ENCODE assay signal across 22 cellular contexts in the genomic region with DNA sequence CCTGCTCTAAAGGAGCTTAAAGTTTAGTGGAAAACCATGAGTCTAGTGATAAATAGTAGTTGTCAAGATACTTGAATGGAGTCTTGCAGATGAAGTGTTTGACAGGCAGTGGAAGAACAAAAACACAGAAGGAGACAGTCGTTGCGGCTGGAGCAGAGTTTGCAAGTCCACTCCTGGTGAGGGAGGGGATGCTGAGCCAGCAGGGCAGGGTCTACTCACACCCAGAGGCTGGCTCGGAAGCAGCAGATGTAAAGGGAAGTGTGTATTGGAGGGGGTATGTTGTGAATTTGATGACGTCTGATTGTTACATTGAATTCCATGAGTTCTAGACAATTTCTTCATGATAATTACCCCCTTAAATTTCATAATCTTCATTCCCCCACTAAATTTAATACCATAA.
"Had no signal": no experiment of that assay in that cellular context is flagged by ENCODE, and none has a peak within 500 bp of the region (broad histone marks: within the 10 kb centered on the region; RNA-seq: fewer than 3 reads in every experiment).

No MANE protein-coding gene starts in this region.

- H3K9me3 ChIP-seq: adrenal gland, breast epithelium, left ventricle myocardium inferior, mucosa of descending colon, neutrophil, pancreas, spleen, upper lobe of right lung had no signal

- H3K4me3 ChIP-seq: adrenal gland, breast epithelium, coronary artery, left ventricle myocardium inferior, mucosa of descending colon, pancreas, spleen, upper lobe of right lung had no signal

- H3K4me3 Mint-ChIP-seq: activated CD4-positive, alpha-beta memory T cell treated with anti-CD3 and anti-CD28 coated beads for 36 hours; activated naive CD4-positive, alpha-beta T cell treated with anti-CD3 and anti-CD28 coated beads, Interleukin-2, amount 10 ng/mL, durations not matched to agents 7 days and 5 days; naive thymus-derived CD8-positive, alpha-beta T cell; stimulated activated memory B cell treated with anti-CD40 and anti-IgM and Interleukin-4, amounts not matched to agents 10 μg/mL and 1 μg/mL and 100 μg/mL, for 72 hours; T-cell had no signal

- H3K36me3 ChIP-seq: adrenal gland, breast epithelium, left ventricle myocardium inferior, pancreas, upper lobe of right lung had no signal

- FAIRE-seq: astrocyte, endometrium, pancreas had no signal

- DNase-seq: activated CD4-positive, alpha-beta memory T cell treated with anti-CD3 and anti-CD28 coated beads for 36 hours; activated CD4-positive, CD25-positive, alpha-beta regulatory T cell treated with anti-CD3 and anti-CD28 coated beads, Interleukin-2, amount 50 U/mL, for 72 hours; activated naive CD4-positive, alpha-beta T cell treated with anti-CD3 and anti-CD28 coated beads, Interleukin-2, amount 10 ng/mL, durations not matched to agents 7 days and 5 days; activated T-cell treated with anti-CD3 and anti-CD28 coated beads for 4 hours; adrenal gland; erythroblast; foreskin melanocyte; left ventricle myocardium inferior; mucosa of descending colon; naive thymus-derived CD8-positive, alpha-beta T cell; pancreas; spleen; stimulated activated CD4-positive, alpha-beta T cell treated with anti-CD3 and anti-CD28 coated beads, Interleukin-4, amount 100 ng/mL, for 4 hours; T-cell; upper lobe of right lung had no signal

- H3K27me3 Mint-ChIP-seq: activated CD4-positive, alpha-beta memory T cell treated with anti-CD3 and anti-CD28 coated beads for 36 hours; activated naive CD4-positive, alpha-beta T cell treated with anti-CD3 and anti-CD28 coated beads, Interleukin-2, amount 10 ng/mL, durations not matched to agents 7 days and 5 days; naive thymus-derived CD8-positive, alpha-beta T cell; stimulated activated memory B cell treated with anti-CD40 and anti-IgM and Interleukin-4, amounts not matched to agents 10 μg/mL and 1 μg/mL and 100 μg/mL, for 72 hours; T-cell had no signal

- ATAC-seq: mucosa of descending colon; naive thymus-derived CD8-positive, alpha-beta T cell; pancreas; sciatic nerve; stimulated activated memory B cell treated with anti-CD40 and anti-IgM and Interleukin-4, amounts not matched to agents 10 μg/mL and 1 μg/mL and 100 μg/mL, for 72 hours; T-cell had no signal

- H3K27ac ChIP-seq: adrenal gland, breast epithelium, coronary artery, left ventricle myocardium inferior, neutrophil, pancreas, spleen, upper lobe of right lung had no signal

- H3K9me3 Mint-ChIP-seq: activated CD4-positive, alpha-beta memory T cell treated with anti-CD3 and anti-CD28 coated beads for 36 hours; activated naive CD4-positive, alpha-beta T cell treated with anti-CD3 and anti-CD28 coated beads, Interleukin-2, amount 10 ng/mL, durations not matched to agents 7 days and 5 days; naive thymus-derived CD8-positive, alpha-beta T cell; stimulated activated memory B cell treated with anti-CD40 and anti-IgM and Interleukin-4, amounts not matched to agents 10 μg/mL and 1 μg/mL and 100 μg/mL, for 72 hours; T-cell had no signal

- H3K4me1 ChIP-seq: adrenal gland, breast epithelium, left ventricle myocardium inferior, pancreas, upper lobe of right lung had no signal

- H3K27me3 ChIP-seq: adrenal gland, breast epithelium, neutrophil, pancreas, spleen, upper lobe of right lung had no signal

- H3K4me1 Mint-ChIP-seq: activated naive CD4-positive, alpha-beta T cell treated with anti-CD3 and anti-CD28 coated beads, Interleukin-2, amount 10 ng/mL, durations not matched to agents 7 days and 5 days had no signal

- H3K27ac Mint-ChIP-seq: activated CD4-positive, alpha-beta memory T cell treated with anti-CD3 and anti-CD28 coated beads for 36 hours; activated naive CD4-positive, alpha-beta T cell treated with anti-CD3 and anti-CD28 coated beads, Interleukin-2, amount 10 ng/mL, durations not matched to agents 7 days and 5 days; stimulated activated memory B cell treated with anti-CD40 and anti-IgM and Interleukin-4, amounts not matched to agents 10 μg/mL and 1 μg/mL and 100 μg/mL, for 72 hours; T-cell had no signal
